Comparison of ENCODE assay signal across 28 cellular contexts in genomic region chr1:237340892-237341291, GRCh38.
"Had no signal": no experiment of that assay in that cellular context is flagged by ENCODE, and none has a peak within 500 bp of the region (broad histone marks: within the 10 kb centered on the region; RNA-seq: fewer than 3 reads in every experiment).

No MANE protein-coding gene starts in this region.

- H3K27ac ChIP-seq: dorsolateral prefrontal cortex, epithelial cell of prostate, gastrocnemius medialis, pancreas, suprapubic skin, transverse colon, upper lobe of right lung, uterus had no signal

- H3K36me3 ChIP-seq: gastrocnemius medialis, pancreas, suprapubic skin, transverse colon, upper lobe of right lung, uterus had no signal

- H3K4me1 ChIP-seq: gastrocnemius medialis, pancreas, suprapubic skin, transverse colon, upper lobe of right lung, uterus had no signal

- H3K9me3 Mint-ChIP-seq: endodermal cell; stimulated activated naive CD8-positive, alpha-beta T cell treated with anti-CD3 and anti-CD28 coated beads, Interleukin-15, amount 100 ng/mL, for 72 hours had no signal

- H3K4me3 ChIP-seq: dorsolateral prefrontal cortex, gastrocnemius medialis, lung, pancreas, smooth muscle cell, suprapubic skin, transverse colon, upper lobe of right lung, uterus had no signal

- H3K27me3 ChIP-seq: dorsolateral prefrontal cortex, gastrocnemius medialis, pancreas, suprapubic skin, transverse colon, upper lobe of right lung, uterus had no signal

- ATAC-seq: esophagus mucosa; gastrocnemius medialis; left lobe of liver; natural killer cell; pancreas; sciatic nerve; stimulated activated naive CD8-positive, alpha-beta T cell treated with anti-CD3 and anti-CD28 coated beads, Interleukin-15, amount 100 ng/mL, for 72 hours; upper lobe of right lung had no signal

- H3K4me2 ChIP-seq: smooth muscle cell had no signal

- FAIRE-seq: keratinocyte, pancreas had no signal

- H3K36me3 Mint-ChIP-seq: memory B cell, natural killer cell had no signal

- H3K4me1 Mint-ChIP-seq: memory B cell; natural killer cell; stimulated activated naive CD8-positive, alpha-beta T cell treated with anti-CD3 and anti-CD28 coated beads, Interleukin-15, amount 100 ng/mL, for 72 hours had no signal

- DNase-seq: dorsolateral prefrontal cortex; effector CD4-positive, alpha-beta T cell; endodermal cell; foreskin fibroblast; gastrocnemius medialis; head of caudate nucleus; natural killer cell; occipital lobe; pancreas; retina; stimulated activated CD4-positive, alpha-beta T cell treated with anti-CD3 and anti-CD28 coated beads, Interleukin-12 subunit alpha, Interleukin-12 subunit beta, amount 100 ng/mL, for 4 hours; stimulated activated CD4-positive, alpha-beta T cell treated with anti-CD3 and anti-CD28 coated beads, Interleukin-1b, Interleukin-23, amount 100 ng/mL, for 48 hours; stimulated activated CD4-positive, alpha-beta T cell treated with anti-CD3 and anti-CD28 coated beads, Interleukin-4, amount 100 ng/mL, for 1 hour; stimulated activated CD8-positive, alpha-beta memory T cell treated with anti-CD3 and anti-CD28 coated beads, Interleukin-4, amount 100 ng/mL, for 48 hours; stimulated activated naive CD4-positive, alpha-beta T cell; stimulated activated naive CD8-positive, alpha-beta T cell treated with anti-CD3 and anti-CD28 coated beads, Interleukin-15, amount 100 ng/mL, for 72 hours; transverse colon; upper lobe of right lung; uterus had no signal

- H3K27ac Mint-ChIP-seq: memory B cell; natural killer cell; stimulated activated naive CD8-positive, alpha-beta T cell treated with anti-CD3 and anti-CD28 coated beads, Interleukin-15, amount 100 ng/mL, for 72 hours had no signal

- H3K27me3 Mint-ChIP-seq: memory B cell; stimulated activated naive CD8-positive, alpha-beta T cell treated with anti-CD3 and anti-CD28 coated beads, Interleukin-15, amount 100 ng/mL, for 72 hours had no signal

- H3K4me3 Mint-ChIP-seq: endodermal cell; memory B cell; natural killer cell; stimulated activated naive CD8-positive, alpha-beta T cell treated with anti-CD3 and anti-CD28 coated beads, Interleukin-15, amount 100 ng/mL, for 72 hours had no signal

- H3K9me3 ChIP-seq: gastrocnemius medialis, pancreas, suprapubic skin, transverse colon, upper lobe of right lung, uterus had no signal
